8 cellular contexts compared by ENCODE assay signal in the genomic region with DNA sequence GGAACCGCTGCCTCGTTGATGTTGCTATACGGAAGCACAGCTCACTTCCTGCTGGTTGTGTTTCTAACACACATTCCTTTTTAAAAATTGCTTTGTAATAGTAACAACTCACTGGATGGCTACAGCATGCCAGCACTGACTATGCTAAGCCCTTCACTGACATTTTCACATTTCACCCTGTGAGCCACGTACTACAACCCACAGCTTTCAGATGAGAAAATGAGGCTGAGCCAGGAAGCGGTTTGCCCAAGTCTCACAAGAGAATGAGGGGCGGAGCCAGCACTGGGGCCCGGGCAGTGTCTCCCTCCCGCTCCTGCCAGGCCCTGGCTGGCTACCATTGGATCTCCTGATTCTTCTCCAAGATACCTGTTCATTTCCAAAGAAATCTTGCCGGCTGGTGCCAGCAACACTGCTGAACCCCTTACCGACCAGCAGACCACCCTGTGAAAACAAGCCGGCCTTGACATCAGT. TPM values are rescaled to one million over a fixed set of nuclear protein-coding genes. Genes with fewer than 3 reads are reported as not detected.
DNase-seq lines count a peak whose midpoint lies in the region; ATAC-seq and TF ChIP-seq lines count a peak whose summit lies in the region.

No MANE protein-coding gene starts in this region.

- intact Hi-C loops in CD8-positive, alpha-beta T cell (cut with DNase I, micrococcal nuclease): loop anchor here (1.0 to 2.0 kb wide), 6 partner anchors 14 to 60 kb away; a partner anchor contains a TSS

- H3K36me3 Mint-ChIP-seq in CD8-positive, alpha-beta T cell: peaks cover 18% of the 10 kb centered on the region

- POLR2A ChIA-PET in CD8-positive, alpha-beta T cell (lab: Charles Lee): interaction anchor here (1.0 to 5.5 kb wide), 7 partner anchors 15 to 99 kb away, joined by 3 to 49 read pairs (median 10); no protein-coding TSS in a partner anchor

- peak overlapping the region; percentile 50 for H3K4me3 ChIP-seq in CD8-positive, alpha-beta T cell (ENCODE audit: low read depth, low read length)
- H3K4me3 ChIP-seq in HUES64 (ENCODE audit: low read length) (no peak overlapping the region), astrocyte of the cerebellum (ENCODE audit: low read depth, low read length) (no peak overlapping the region)

- no peaks in the 10 kb centered on the region for H3K27me3 ChIP-seq in CD8-positive, alpha-beta T cell (ENCODE audit: insufficient read depth, low read length)
- H3K27me3 ChIP-seq in HUES64 (ENCODE audit: insufficient read depth, low read length): no peaks in the 10 kb centered on the region

- peaks cover 41% of the 10 kb centered on the region for H3K4me1 ChIP-seq in CD8-positive, alpha-beta T cell (ENCODE audit: insufficient read depth, low read length)
- peaks cover 16% of the 10 kb centered on the region for H3K4me1 ChIP-seq in HUES64 (ENCODE audit: insufficient read depth, low read length)

- no peaks in the 10 kb centered on the region for H3K36me3 ChIP-seq in CD8-positive, alpha-beta T cell (ENCODE audit: insufficient read depth, low read length)
- H3K36me3 ChIP-seq in HUES64 (ENCODE audit: insufficient read depth, low read length): peaks cover 17% of the 10 kb centered on the region

- peak; percentile 92 for ATAC-seq in CD8-positive, alpha-beta T cell
- peak; percentile 58 for ATAC-seq in GM19467 (IDR thresholded peaks at IDR 0.05; ENCODE audit: unreplicated experiment)

- no peaks in the 10 kb centered on the region for H3K27me3 Mint-ChIP-seq in CD8-positive, alpha-beta T cell (ENCODE audit: low read depth)

- WGBS in HUES64: 52% methylated on average over 11 of the region's 11 CpGs

- DNase-seq in CD8-positive, alpha-beta T cell: peak; percentile 71 to 91 (median 83)
- DNase-seq in T-helper 2 cell (peak; percentile 36 to 97 (median 72)), astrocyte of the cerebellum (ENCODE audit: low read depth) (peak; percentile 75), iPS-NIHi11 (ENCODE audit: low spot score) (peak; percentile 80), HuH-7.5 (ENCODE audit: low spot score) (no peak)
- DNase-seq in stimulated activated CD4-positive, alpha-beta T cell treated with anti-CD3 and anti-CD28 coated beads, Interleukin-15, amount 100 ng/mL, for 1 hour (ENCODE audit: low read depth in 1 of 2, low spot score in 1 of 2): peak; percentile 64 to 68

- in situ Hi-C loops in astrocyte of the cerebellum (cut with HindIII; ENCODE audit: low sequenced_read_pairs): no loop called here

- H3K27ac ChIP-seq in CD8-positive, alpha-beta T cell (ENCODE audit: low read depth, low read length): peak overlapping the region; percentile 54
- H3K27ac ChIP-seq in HUES64 (ENCODE audit: low read depth, low read length): peak overlapping the region; percentile 60; the same call in 1 of the 2 replicates

- no peak for TF ChIP-seq CTCF in CD8-positive, alpha-beta T cell (IDR thresholded peaks at IDR 0.05)
- TF ChIP-seq CTCF in astrocyte of the cerebellum (IDR thresholded peaks at IDR 0.05; ENCODE audit: low read depth, low read length, missing control alignments): no peak

- CTCF ChIA-PET in CD8-positive, alpha-beta T cell (lab: Charles Lee): interaction anchor here (0.9 to 1.4 kb wide), 4 partner anchors 9 to 33 kb away, joined by 3 read pairs; no protein-coding TSS in a partner anchor

- H3K9me3 ChIP-seq in CD8-positive, alpha-beta T cell (ENCODE audit: low read length): no peaks in the 10 kb centered on the region
- no peaks in the 10 kb centered on the region for H3K9me3 ChIP-seq in HUES64 (ENCODE audit: insufficient read depth, low read depth, low read length)

- H3K27ac Mint-ChIP-seq in CD8-positive, alpha-beta T cell: peak overlapping the region; percentile 98

- no peak overlapping the region for H3K9ac ChIP-seq in HUES64 (ENCODE audit: low read depth, low read length)

- peaks cover 42% of the 10 kb centered on the region for H3K4me1 Mint-ChIP-seq in CD8-positive, alpha-beta T cell (ENCODE audit: low read depth)

- H3K4me3 Mint-ChIP-seq in CD8-positive, alpha-beta T cell: peak overlapping the region; percentile 83

- H3K9me3 Mint-ChIP-seq in CD8-positive, alpha-beta T cell: no peaks in the 10 kb centered on the region

RNA-seq across cellular contexts. Expression of a gene that starts 38.3 kb away (rescaled TPM):
- total RNA-seq in CD8-positive, alpha-beta T cell: 10 to 100 TPM; 44.0 to 44.2 TPM
- polyA plus RNA-seq in HUES64 (2013, experiment 1 of 2): 1.8 TPM
- 2.0 TPM for polyA plus RNA-seq in HUES64 (2013, experiment 2 of 2)

RNA-seq across cellular contexts. Expression of a gene that starts 51.6 kb away (rescaled TPM):
- not detected for total RNA-seq in CD8-positive, alpha-beta T cell
- 1.6 TPM for polyA plus RNA-seq in HUES64 (2013, experiment 1 of 2)
- 1.8 TPM for polyA plus RNA-seq in HUES64 (2013, experiment 2 of 2)
